8 cellular contexts compared by ENCODE assay signal in the genomic region with DNA sequence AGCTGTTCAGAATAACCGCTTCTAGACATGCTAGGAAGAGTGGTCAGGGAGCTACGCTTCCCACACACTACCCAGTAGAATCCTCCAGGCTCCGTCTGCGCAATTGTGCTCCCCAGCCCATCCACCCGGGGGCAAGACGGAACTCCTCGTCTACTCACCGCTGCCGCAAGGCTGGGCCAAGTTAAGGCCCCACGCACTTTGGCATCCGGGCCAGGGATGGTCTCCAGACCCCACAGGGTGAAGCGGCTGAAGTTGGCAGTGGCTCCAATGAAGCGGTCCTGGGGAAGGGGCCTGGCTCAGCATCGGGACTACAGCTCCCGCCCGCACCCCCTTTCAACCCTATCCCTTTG. TPM values are rescaled to one million over a fixed set of nuclear protein-coding genes. Genes with fewer than 3 reads are reported as not detected.
DNase-seq lines count a peak whose midpoint lies in the region; ATAC-seq and TF ChIP-seq lines count a peak whose summit lies in the region.

No MANE protein-coding gene starts in this region.

- peaks cover 2% of the 10 kb centered on the region for H3K79me2 ChIP-seq in neural cell (replicated peaks; ENCODE audit: insufficient read depth, low read length)

- no peaks in the 10 kb centered on the region for H3K9me2 ChIP-seq in neural cell (ENCODE audit: insufficient read depth, low read length)

- H3K27ac Mint-ChIP-seq in activated T-cell treated with anti-CD3 and anti-CD28 coated beads, Interleukin-2, amount 50 U/mL, for 24 hours: peak overlapping the region; percentile 92

- TF ChIP-seq RAD21 in neural cell (conservative IDR thresholded peaks at IDR 0.05): no peak

- no peak overlapping the region for H2AFZ ChIP-seq in neural cell (ENCODE audit: low read depth, low read length)

- peaks cover 29% of the 10 kb centered on the region for H3K4me1 Mint-ChIP-seq in activated T-cell treated with anti-CD3 and anti-CD28 coated beads, Interleukin-2, amount 50 U/mL, for 24 hours (ENCODE audit: low read depth)

- H3K36me3 ChIP-seq in esophagus squamous epithelium (peaks cover 25 to 47% (median 38%) of the 10 kb centered on the region in 3 donors), neural cell (ENCODE audit: insufficient read depth, low read length) (peaks cover 14% of the 10 kb centered on the region)

- peak overlapping the region; percentile 72 for H3K9ac ChIP-seq in neural cell (ENCODE audit: low read length)

- intact Hi-C loops in esophagus squamous epithelium (cut with DNase I): loop anchor here (10.0 kb wide), 1 partner anchor 55 kb away; no protein-coding TSS in a partner anchor

- H3K27ac ChIP-seq in VCaP (peak overlapping the region; percentile 90), esophagus squamous epithelium (peak overlapping the region; percentile 81 to 91 (median 90)), neural cell (ENCODE audit: low read length) (peak overlapping the region; percentile 66)

- H3K27me3 Mint-ChIP-seq in activated T-cell treated with anti-CD3 and anti-CD28 coated beads, Interleukin-2, amount 50 U/mL, for 24 hours: no peaks in the 10 kb centered on the region

- ATAC-seq in HG03571 (IDR thresholded peaks at IDR 0.05; ENCODE audit: unreplicated experiment): peak; percentile 22

- TF ChIP-seq CTCF in VCaP (conservative IDR thresholded peaks at IDR 0.05) (no peak), esophagus squamous epithelium (IDR thresholded peaks at IDR 0.05) (no peak), neural cell (IDR thresholded peaks at IDR 0.05; ENCODE audit: poor library complexity, severe bottlenecking) (no peak)

- peaks cover 53% of the 10 kb centered on the region for H3K36me3 Mint-ChIP-seq in activated T-cell treated with anti-CD3 and anti-CD28 coated beads, Interleukin-2, amount 50 U/mL, for 24 hours (ENCODE audit: low read depth)

- peak overlapping the region; percentile 77 for H3K4me2 ChIP-seq in neural cell (ENCODE audit: low read length)

- H3K4me3 ChIP-seq in esophagus squamous epithelium (peak overlapping the region; percentile 62 to 87 (median 80)), neural cell (ENCODE audit: low read length) (peak overlapping the region; percentile 97)

- H3K9me3 Mint-ChIP-seq in activated T-cell treated with anti-CD3 and anti-CD28 coated beads, Interleukin-2, amount 50 U/mL, for 24 hours: no peaks in the 10 kb centered on the region

- peak overlapping the region; percentile 95 for H3K4me3 Mint-ChIP-seq in activated T-cell treated with anti-CD3 and anti-CD28 coated beads, Interleukin-2, amount 50 U/mL, for 24 hours

- H3K9me3 ChIP-seq in esophagus squamous epithelium: no peaks in the 10 kb centered on the region
- H3K9me3 ChIP-seq in neural cell (ENCODE audit: low read length): no peaks in the 10 kb centered on the region

- no peak for TF ChIP-seq EP300 in neural cell (conservative IDR thresholded peaks at IDR 0.05; ENCODE audit: poor library complexity, severe bottlenecking)

- no peaks in the 10 kb centered on the region for H3F3A ChIP-seq in neural cell (ENCODE audit: insufficient read depth, low read length, poor library complexity, severe bottlenecking)

- no peaks in the 10 kb centered on the region for H4K20me1 ChIP-seq in neural cell (ENCODE audit: insufficient read depth)

- H3K27me3 ChIP-seq in esophagus squamous epithelium (no peaks in the 10 kb centered on the region), neural cell (ENCODE audit: insufficient read depth, low read depth, low read length) (no peaks in the 10 kb centered on the region)

- 3% methylated on average over 7 of the region's 16 CpGs; no CpG with 5 or more reads in 1 of the 2 donors for WGBS in esophagus squamous epithelium, 2 donors

- H3K4me1 ChIP-seq in esophagus squamous epithelium: peaks cover 16 to 40% (median 18%) of the 10 kb centered on the region in 3 donors

- TF ChIP-seq POLR2A in esophagus squamous epithelium (IDR thresholded peaks at IDR 0.05): no peak

- DNase-seq in activated T-cell treated with anti-CD3 and anti-CD28 coated beads, Interleukin-2, amount 50 U/mL, for 24 hours: no peak
- DNase-seq in activated T-cell treated with anti-CD3 and anti-CD28 coated beads, Interleukin-2, amount 50 U/mL, for 1 hour: no peak
- DNase-seq in esophagus squamous epithelium (lab: John Stamatoyannopoulos, UW) (no peak), foreskin melanocyte (no peak), GM19240 (ENCODE audit: insufficient read length, low spot score) (no peak)

TF ChIP-seq in neural cell, 6 proteins besides CTCF, POLR2A, EP300 and RAD21:
- TF ChIP-seq, protein P1, sequence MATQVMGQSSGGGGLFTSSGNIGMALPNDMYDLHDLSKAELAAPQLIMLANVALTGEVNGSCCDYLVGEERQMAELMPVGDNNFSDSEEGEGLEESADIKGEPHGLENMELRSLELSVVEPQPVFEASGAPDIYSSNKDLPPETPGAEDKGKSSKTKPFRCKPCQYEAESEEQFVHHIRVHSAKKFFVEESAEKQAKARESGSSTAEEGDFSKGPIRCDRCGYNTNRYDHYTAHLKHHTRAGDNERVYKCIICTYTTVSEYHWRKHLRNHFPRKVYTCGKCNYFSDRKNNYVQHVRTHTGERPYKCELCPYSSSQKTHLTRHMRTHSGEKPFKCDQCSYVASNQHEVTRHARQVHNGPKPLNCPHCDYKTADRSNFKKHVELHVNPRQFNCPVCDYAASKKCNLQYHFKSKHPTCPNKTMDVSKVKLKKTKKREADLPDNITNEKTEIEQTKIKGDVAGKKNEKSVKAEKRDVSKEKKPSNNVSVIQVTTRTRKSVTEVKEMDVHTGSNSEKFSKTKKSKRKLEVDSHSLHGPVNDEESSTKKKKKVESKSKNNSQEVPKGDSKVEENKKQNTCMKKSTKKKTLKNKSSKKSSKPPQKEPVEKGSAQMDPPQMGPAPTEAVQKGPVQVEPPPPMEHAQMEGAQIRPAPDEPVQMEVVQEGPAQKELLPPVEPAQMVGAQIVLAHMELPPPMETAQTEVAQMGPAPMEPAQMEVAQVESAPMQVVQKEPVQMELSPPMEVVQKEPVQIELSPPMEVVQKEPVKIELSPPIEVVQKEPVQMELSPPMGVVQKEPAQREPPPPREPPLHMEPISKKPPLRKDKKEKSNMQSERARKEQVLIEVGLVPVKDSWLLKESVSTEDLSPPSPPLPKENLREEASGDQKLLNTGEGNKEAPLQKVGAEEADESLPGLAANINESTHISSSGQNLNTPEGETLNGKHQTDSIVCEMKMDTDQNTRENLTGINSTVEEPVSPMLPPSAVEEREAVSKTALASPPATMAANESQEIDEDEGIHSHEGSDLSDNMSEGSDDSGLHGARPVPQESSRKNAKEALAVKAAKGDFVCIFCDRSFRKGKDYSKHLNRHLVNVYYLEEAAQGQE (IDR thresholded peaks at IDR 0.05; ENCODE audit: borderline replicate concordance): no peak

RNA-seq across cellular contexts. Expression of a gene that starts 0.7 kb away (rescaled TPM):
- 10 to 100 TPM; 39.9 to 59.5 (median 50.8) TPM for total RNA-seq in esophagus squamous epithelium
- 38.4 and 43.8 TPM in 2 replicates for polyA plus RNA-seq in neural cell
- polyA minus RNA-seq in neural cell: 9.5 and 15.8 TPM in 2 replicates

RNA-seq across cellular contexts. Expression of a gene that starts 7.8 kb away (rescaled TPM):
- 10 to 100 TPM; 38.2 to 64.7 (median 51.1) TPM for total RNA-seq in esophagus squamous epithelium
- polyA plus RNA-seq in neural cell: 102 and 109 TPM in 2 replicates
- polyA minus RNA-seq in neural cell: 59.0 and 62.1 TPM in 2 replicates

RNA-seq across cellular contexts. Expression of a gene that starts 57.1 kb away (rescaled TPM):
- 10 to 100 TPM; 29.4 to 49.4 (median 47.5) TPM for total RNA-seq in esophagus squamous epithelium
- polyA plus RNA-seq in neural cell: 19.3 and 19.5 TPM in 2 replicates
- 22.4 and 24.0 TPM in 2 replicates for polyA minus RNA-seq in neural cell
